26 cellular contexts compared by ENCODE assay signal in the genomic region with DNA sequence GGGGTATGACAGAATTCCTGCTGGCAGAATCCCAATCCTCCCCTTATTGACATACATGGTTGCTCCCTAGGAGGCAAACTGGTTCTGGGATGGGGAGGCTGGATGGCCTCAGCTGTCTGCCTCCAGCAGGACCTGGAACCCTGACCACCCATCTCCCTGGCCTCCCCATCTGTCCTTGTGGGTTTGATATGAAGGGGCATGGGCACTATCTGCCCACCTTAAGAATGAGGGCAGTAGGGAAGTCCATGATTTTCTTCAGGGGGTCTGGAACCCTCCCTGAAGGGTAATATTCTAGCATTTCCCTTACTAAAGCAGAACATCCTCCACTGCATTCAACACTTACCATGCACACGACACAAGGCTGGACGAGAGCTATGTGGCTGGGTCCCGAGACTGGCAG.
"Had no signal": no experiment of that assay in that cellular context is flagged by ENCODE, and none has a peak within 500 bp of the region (broad histone marks: within the 10 kb centered on the region; RNA-seq: fewer than 3 reads in every experiment).

No MANE protein-coding gene starts in this region.

- H3K27ac ChIP-seq: breast epithelium, cardiac muscle cell had no signal

- H3K9me3 Mint-ChIP-seq: activated CD4-positive, alpha-beta memory T cell treated with anti-CD3 and anti-CD28 coated beads, Interleukin-2, amount 10 ng/mL, durations not matched to agents 7 days and 5 days; activated CD4-positive, alpha-beta T cell treated with anti-CD3 and anti-CD28 coated beads, Interleukin-2, amount 10 ng/mL, durations not matched to agents 7 days and 5 days; activated naive CD4-positive, alpha-beta T cell treated with anti-CD3 and anti-CD28 coated beads, Interleukin-2, amount 10 ng/mL, durations not matched to agents 7 days and 5 days; activated naive CD4-positive, alpha-beta T cell treated with anti-CD3 and anti-CD28 coated beads, Interleukin-2, amount 50 U/mL, for 72 hours; activated naive CD8-positive, alpha-beta T cell treated with anti-CD3 and anti-CD28 coated beads, Interleukin-2, amount 10 ng/mL, durations not matched to agents 7 days and 5 days; activated T-cell treated with anti-CD3 and anti-CD28 coated beads, Interleukin-2, amount 50 U/mL, for 24 hours; activated T-cell treated with anti-CD3 and anti-CD28 coated beads, Interleukin-2, amount 50 U/mL, for 72 hours; central memory CD8-positive, alpha-beta T cell had no signal

- FAIRE-seq: colon, frontal cortex had no signal

- H3K4me1 Mint-ChIP-seq: activated CD4-positive, alpha-beta memory T cell treated with anti-CD3 and anti-CD28 coated beads, Interleukin-2, amount 10 ng/mL, durations not matched to agents 7 days and 5 days; activated CD4-positive, alpha-beta T cell treated with anti-CD3 and anti-CD28 coated beads, Interleukin-2, amount 10 ng/mL, durations not matched to agents 7 days and 5 days; activated naive CD4-positive, alpha-beta T cell treated with anti-CD3 and anti-CD28 coated beads, Interleukin-2, amount 10 ng/mL, durations not matched to agents 7 days and 5 days; activated naive CD8-positive, alpha-beta T cell treated with anti-CD3 and anti-CD28 coated beads, Interleukin-2, amount 10 ng/mL, durations not matched to agents 7 days and 5 days; brain; central memory CD8-positive, alpha-beta T cell had no signal

- H3K9me3 ChIP-seq: breast epithelium had no signal

- DNase-seq: activated CD4-positive, alpha-beta memory T cell treated with anti-CD3 and anti-CD28 coated beads, Interleukin-2, amount 10 ng/mL, durations not matched to agents 7 days and 5 days; activated CD4-positive, alpha-beta T cell treated with anti-CD3 and anti-CD28 coated beads for 1 hour; activated CD4-positive, alpha-beta T cell treated with anti-CD3 and anti-CD28 coated beads for 4 hours; activated CD4-positive, alpha-beta T cell treated with anti-CD3 and anti-CD28 coated beads, Interleukin-2, amount 10 ng/mL, durations not matched to agents 7 days and 5 days; activated CD4-positive, alpha-beta T cell treated with anti-CD3 and anti-CD28 coated beads, Interleukin-2, amount 50 U/mL, for 4 hours; activated CD8-positive, alpha-beta memory T cell treated with anti-CD3 and anti-CD28 coated beads, Interleukin-2, amount 50 U/mL, for 48 hours; activated gamma-delta T cell; activated naive CD4-positive, alpha-beta T cell; activated naive CD4-positive, alpha-beta T cell treated with anti-CD3 and anti-CD28 coated beads, Interleukin-2, amount 10 ng/mL, durations not matched to agents 7 days and 5 days; activated naive CD8-positive, alpha-beta T cell treated with anti-CD3 and anti-CD28 coated beads, Interleukin-2, amount 10 ng/mL, durations not matched to agents 7 days and 5 days; activated T-cell treated with anti-CD3 and anti-CD28 coated beads for 4 hours; activated T-cell treated with anti-CD3 and anti-CD28 coated beads, Interleukin-2, amount 50 U/mL, for 24 hours; activated T-cell treated with anti-CD3 and anti-CD28 coated beads, Interleukin-2, amount 50 U/mL, for 72 hours; effector CD8-positive, alpha-beta T cell; foreskin fibroblast; T-helper 2 cell had no signal

- H3K27ac Mint-ChIP-seq: activated CD4-positive, alpha-beta memory T cell treated with anti-CD3 and anti-CD28 coated beads, Interleukin-2, amount 10 ng/mL, durations not matched to agents 7 days and 5 days; activated CD4-positive, alpha-beta T cell treated with anti-CD3 and anti-CD28 coated beads, Interleukin-2, amount 10 ng/mL, durations not matched to agents 7 days and 5 days; activated naive CD4-positive, alpha-beta T cell treated with anti-CD3 and anti-CD28 coated beads, Interleukin-2, amount 10 ng/mL, durations not matched to agents 7 days and 5 days; activated naive CD4-positive, alpha-beta T cell treated with anti-CD3 and anti-CD28 coated beads, Interleukin-2, amount 50 U/mL, for 72 hours; activated naive CD8-positive, alpha-beta T cell treated with anti-CD3 and anti-CD28 coated beads, Interleukin-2, amount 10 ng/mL, durations not matched to agents 7 days and 5 days; activated T-cell treated with anti-CD3 and anti-CD28 coated beads, Interleukin-2, amount 50 U/mL, for 24 hours; activated T-cell treated with anti-CD3 and anti-CD28 coated beads, Interleukin-2, amount 50 U/mL, for 72 hours; brain; endodermal cell; WTC11 had no signal

- H3K27me3 ChIP-seq: breast epithelium, cardiac muscle cell had no signal

- ATAC-seq: activated naive CD4-positive, alpha-beta T cell treated with anti-CD3 and anti-CD28 coated beads, Interleukin-2, amount 50 U/mL, for 72 hours; activated T-cell treated with anti-CD3 and anti-CD28 coated beads, Interleukin-2, amount 50 U/mL, for 72 hours; esophagus mucosa; WTC11 had no signal

- H3K4me1 ChIP-seq: breast epithelium had no signal

- H3K4me3 ChIP-seq: breast epithelium, cardiac muscle cell had no signal

- H3K36me3 ChIP-seq: breast epithelium, cardiac muscle cell had no signal

- H3K36me3 Mint-ChIP-seq: activated naive CD4-positive, alpha-beta T cell treated with anti-CD3 and anti-CD28 coated beads, Interleukin-2, amount 10 ng/mL, durations not matched to agents 7 days and 5 days; activated naive CD4-positive, alpha-beta T cell treated with anti-CD3 and anti-CD28 coated beads, Interleukin-2, amount 50 U/mL, for 72 hours; activated naive CD8-positive, alpha-beta T cell treated with anti-CD3 and anti-CD28 coated beads, Interleukin-2, amount 10 ng/mL, durations not matched to agents 7 days and 5 days; brain; WTC11 had no signal

- H3K4me3 Mint-ChIP-seq: activated CD4-positive, alpha-beta memory T cell treated with anti-CD3 and anti-CD28 coated beads, Interleukin-2, amount 10 ng/mL, durations not matched to agents 7 days and 5 days; activated CD4-positive, alpha-beta T cell treated with anti-CD3 and anti-CD28 coated beads, Interleukin-2, amount 10 ng/mL, durations not matched to agents 7 days and 5 days; activated naive CD4-positive, alpha-beta T cell treated with anti-CD3 and anti-CD28 coated beads, Interleukin-2, amount 10 ng/mL, durations not matched to agents 7 days and 5 days; activated naive CD8-positive, alpha-beta T cell treated with anti-CD3 and anti-CD28 coated beads, Interleukin-2, amount 10 ng/mL, durations not matched to agents 7 days and 5 days; activated T-cell treated with anti-CD3 and anti-CD28 coated beads, Interleukin-2, amount 50 U/mL, for 24 hours; activated T-cell treated with anti-CD3 and anti-CD28 coated beads, Interleukin-2, amount 50 U/mL, for 72 hours; brain; central memory CD8-positive, alpha-beta T cell; endodermal cell; WTC11 had no signal

- H3K27me3 Mint-ChIP-seq: activated CD4-positive, alpha-beta T cell treated with anti-CD3 and anti-CD28 coated beads, Interleukin-2, amount 10 ng/mL, durations not matched to agents 7 days and 5 days; activated naive CD8-positive, alpha-beta T cell treated with anti-CD3 and anti-CD28 coated beads, Interleukin-2, amount 10 ng/mL, durations not matched to agents 7 days and 5 days; brain had no signal
